ENCODE assay signal across 1 cellular context in genomic region chr16:14501331-14502255, GRCh38.
TF ChIP-seq lines count a peak whose summit lies in the region.

No MANE protein-coding gene starts in this region.

TF ChIP-seq in SK-N-SH, 30 proteins besides CTCF, POLR2A, EP300 and RAD21 (continued from another document):
- TF ChIP-seq TAF1 (IDR thresholded peaks at IDR 0.05; ENCODE audit: borderline replicate concordance, low read depth, low read length), result no peak
- TF ChIP-seq IRF3 (IDR thresholded peaks at IDR 0.05; ENCODE audit: low read depth, low read length), result no peak
- peak; percentile 81 for TF ChIP-seq JUND (IDR thresholded peaks at IDR 0.05)
- no peak; the same call in 1 of the 2 replicates for TF ChIP-seq RXRA (IDR thresholded peaks at IDR 0.05; ENCODE audit: borderline replicate concordance, low read depth)
- TF ChIP-seq USF2 (IDR thresholded peaks at IDR 0.05; ENCODE audit: borderline replicate concordance, low read depth, low read length), result 0 out of 2 replicates have a peak, but pooled peaks have one; percentile 20
- TF ChIP-seq SIN3A (IDR thresholded peaks at IDR 0.05; ENCODE audit: borderline replicate concordance, low read depth, low read length), result peak; percentile 40; the same call in 1 of the 2 replicates
- TF ChIP-seq TCF12 (IDR thresholded peaks at IDR 0.05), result peak; percentile 91
- peak; percentile 89 for TF ChIP-seq FOSL2 (IDR thresholded peaks at IDR 0.05; ENCODE audit: borderline replicate concordance, low read depth)
- TF ChIP-seq EZH2phosphoT487 (IDR thresholded peaks at IDR 0.05; ENCODE audit: borderline replicate concordance, low read depth), result no peak
- TF ChIP-seq NFIC (IDR thresholded peaks at IDR 0.05; ENCODE audit: borderline replicate concordance), result peak; percentile 88
- TF ChIP-seq CHD2 (IDR thresholded peaks at IDR 0.05; ENCODE audit: low read length, partially characterized antibody), result peak; percentile 43
- TF ChIP-seq NRF1 (IDR thresholded peaks at IDR 0.05; ENCODE audit: low read depth, low read length), result no peak
- no peak for TF ChIP-seq SMC3 (IDR thresholded peaks at IDR 0.05; ENCODE audit: low read depth, low read length)
- TF ChIP-seq POLR2AphosphoS5 (IDR thresholded peaks at IDR 0.05; ENCODE audit: low read depth, low read length), result 0 out of 2 replicates have a peak, but pooled peaks have one; percentile 39
- peak; percentile 65 for TF ChIP-seq PBX3 (IDR thresholded peaks at IDR 0.05)
